ENCODE assay signal across 10 cellular contexts in the genomic region with DNA sequence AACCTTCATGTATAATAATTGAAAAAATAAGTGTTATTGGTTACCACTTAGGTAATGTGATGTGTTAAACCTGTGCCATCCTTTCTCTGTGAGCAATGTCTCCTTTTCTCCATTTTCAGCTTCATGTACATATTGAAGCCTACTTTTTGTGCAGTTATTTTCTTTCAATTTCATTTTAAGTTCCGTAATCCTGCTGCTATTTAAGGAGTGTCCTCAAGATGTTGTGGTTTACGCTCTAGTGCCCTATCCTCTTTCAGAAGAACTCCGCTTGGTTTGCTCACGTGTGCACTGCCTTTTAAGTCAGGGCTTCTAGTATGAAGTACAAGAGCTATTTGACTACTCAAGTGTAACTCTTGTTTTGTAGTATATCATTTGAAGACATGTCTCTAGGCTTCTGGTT.
DNase-seq lines count a peak whose midpoint lies in the region; ATAC-seq and TF ChIP-seq lines count a peak whose summit lies in the region.
"Had no signal": no experiment of that assay in that cellular context is flagged by ENCODE, and none has a peak within 500 bp of the region (broad histone marks: within the 10 kb centered on the region; RNA-seq: fewer than 3 reads in every experiment).

No MANE protein-coding gene starts in this region.

- POLR2A ChIA-PET in GM10248 (lab: Yijun Ruan, JAX) = no interaction called here

- peak; percentile 100 for ATAC-seq in GM21423 (IDR thresholded peaks at IDR 0.05; ENCODE audit: unreplicated experiment)
- ATAC-seq in HG03135 (IDR thresholded peaks at IDR 0.05; ENCODE audit: unreplicated experiment) = peak; percentile 100

- no peak for TF ChIP-seq CTCF in GM10248 (IDR thresholded peaks at IDR 0.05; ENCODE audit: control extremely low read depth, extremely low read depth, low read depth, missing control alignments)

- DNase-seq in GM10248 (ENCODE audit: extremely low spot score) (peak; percentile 24), RPMI8226 (peak; percentile 34), NCI-H2196 (lab: John Stamatoyannopoulos, UW; ENCODE audit: unreplicated experiment) (no peak), NCI-H1417 treated with DMSO at 0.1 percent for 48 hours (lab: John Stamatoyannopoulos, UW) (no peak), NCI-H1930 (lab: John Stamatoyannopoulos, UW) (no peak)
- no peak for DNase-seq in stimulated activated CD4-positive, alpha-beta T cell treated with anti-CD3 and anti-CD28 coated beads, Interleukin-4, amount 100 ng/mL, for 24 hours
- DNase-seq: activated CD4-positive, alpha-beta memory T cell treated with anti-CD3 and anti-CD28 coated beads, Interleukin-2, amount 10 ng/mL, durations not matched to agents 7 days and 5 days; Peyer's patch had no signal

- CTCF ChIA-PET in GM10248 (lab: Yijun Ruan, JAX) = interaction anchor here (1.4 kb wide), 1 partner anchor 9 kb away, joined by 4 read pairs; no protein-coding TSS in a partner anchor

Comparison
In these comparisons a context has a peak if more than half of its experiments do, and no peak if none do; other contexts are left out.
1. DNase-seq: peak in GM10248 (single experiment) and RPMI8226 (single experiment); none in NCI-H2196 (single experiment), NCI-H1417 treated with DMSO at 0.1 percent for 48 hours (single experiment), NCI-H1930 (0 of 2) and stimulated activated CD4-positive, alpha-beta T cell treated with anti-CD3 and anti-CD28 coated beads, Interleukin-4, amount 100 ng/mL, for 24 hours (single experiment).